ENCODE assay signal across 11 cellular contexts in the genomic region with DNA sequence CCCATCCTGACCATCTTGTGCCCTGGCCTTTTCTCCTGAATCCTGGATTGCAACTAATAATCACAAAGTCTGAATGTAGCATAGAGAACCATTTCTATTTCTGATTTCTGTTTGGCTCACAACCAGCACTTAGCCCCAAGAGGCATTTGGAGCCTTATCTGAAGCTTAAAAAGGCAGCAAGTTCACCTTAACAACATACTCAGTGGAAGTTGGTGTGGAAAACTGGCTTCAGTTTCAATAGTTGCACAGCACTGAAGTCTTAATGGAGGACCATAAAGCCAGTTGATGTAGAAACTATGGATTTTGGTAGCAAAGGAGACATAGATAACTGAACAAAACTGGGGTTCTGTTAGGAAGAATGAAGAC.
A peak's percentile ranks its signal among the peaks of the same experiment; 100 is the strongest.
DNase-seq lines count a peak whose midpoint lies in the region; ATAC-seq and TF ChIP-seq lines count a peak whose summit lies in the region.
"Had no signal": no experiment of that assay in that cellular context is flagged by ENCODE, and none has a peak within 500 bp of the region (broad histone marks: within the 10 kb centered on the region; RNA-seq: fewer than 3 reads in every experiment).

No MANE protein-coding gene starts in this region.

- TSS peak; percentile 92 for BruUV-seq in PC-9 (replicated peaks; lab: Mats Ljungman, UMichigan)

- H2AFZ ChIP-seq in PC-9, result no peak overlapping the region

- no peaks in the 10 kb centered on the region for H3K9me2 ChIP-seq in PC-9 (ENCODE audit: insufficient read depth)

- TF ChIP-seq CTCF in PC-9 (conservative IDR thresholded peaks at IDR 0.05), result no peak
- no peak for TF ChIP-seq CTCF in retinal pigment epithelial cell (conservative IDR thresholded peaks at IDR 0.05; ENCODE audit: low read depth, low read length)

- H3K36me3 ChIP-seq in PC-9 (ENCODE audit: low read depth), result no peaks in the 10 kb centered on the region
- H3K36me3 ChIP-seq: BLaER1 treated with 17β-estradiol and CSF1 and Interleukin-3, amounts not matched to agents 10 nM and 100 nM had no signal

- no peaks in the 10 kb centered on the region for H3F3A ChIP-seq in PC-9 (ENCODE audit: insufficient read depth, low read depth)

- no peak for ATAC-seq in right cardiac atrium
- no peak for ATAC-seq in GM18867 (IDR thresholded peaks at IDR 0.05; ENCODE audit: unreplicated experiment)

- no peaks in the 10 kb centered on the region for H3K79me2 ChIP-seq in PC-9 (ENCODE audit: low read depth)

- H3K27me3 ChIP-seq in PC-9 (ENCODE audit: insufficient read depth, low read depth), result no peaks in the 10 kb centered on the region
- no peaks in the 10 kb centered on the region for H3K27me3 ChIP-seq in right cardiac atrium (ENCODE audit: control insufficient read depth, insufficient read depth)
- H3K27me3 ChIP-seq: BLaER1 treated with 17β-estradiol and CSF1 and Interleukin-3, amounts not matched to agents 10 nM and 100 nM had no signal

- H3K4me2 ChIP-seq in PC-9, result no peak overlapping the region
- H3K4me2 ChIP-seq: BLaER1 treated with 17β-estradiol and CSF1 and Interleukin-3, amounts not matched to agents 10 nM and 100 nM had no signal

- CTCF ChIA-PET in PC-9 (lab: Charles Lee), result no interaction called here

- no peaks in the 10 kb centered on the region for H3K4me1 ChIP-seq in PC-9 (replicated peaks; ENCODE audit: insufficient read depth)
- H3K4me1 ChIP-seq in right cardiac atrium (ENCODE audit: control insufficient read depth, insufficient read depth, low read length), result no peaks in the 10 kb centered on the region
- H3K4me1 ChIP-seq: BLaER1 treated with 17β-estradiol and CSF1 and Interleukin-3, amounts not matched to agents 10 nM and 100 nM had no signal

- H3K4me3 ChIP-seq in PC-9, result no peak overlapping the region
- no peak overlapping the region for H3K4me3 ChIP-seq in retinal pigment epithelial cell (ENCODE audit: low read length)
- H3K4me3 ChIP-seq in right cardiac atrium (ENCODE audit: low read length), result no peak overlapping the region
- H3K4me3 ChIP-seq: BLaER1 treated with 17β-estradiol and CSF1 and Interleukin-3, amounts not matched to agents 10 nM and 100 nM had no signal

- no peak overlapping the region for H3K27ac ChIP-seq in PC-9
- peak overlapping the region; percentile 49 for H3K27ac ChIP-seq in epithelial cell of prostate
- no peak overlapping the region for H3K27ac ChIP-seq in right cardiac atrium (ENCODE audit: low read length)
- H3K27ac ChIP-seq: BLaER1 treated with 17β-estradiol and CSF1 and Interleukin-3, amounts not matched to agents 10 nM and 100 nM had no signal

- H3K9me3 ChIP-seq in PC-9 (ENCODE audit: insufficient read depth, low read depth), result no peaks in the 10 kb centered on the region
- no peaks in the 10 kb centered on the region for H3K9me3 ChIP-seq in right cardiac atrium (ENCODE audit: control insufficient read depth, low read length)

- DNase-seq in H4 (ENCODE audit: low spot score), result peak; percentile 13
- DNase-seq in PC-9, result no peak
- DNase-seq in epithelial cell of prostate (ENCODE audit: low read depth, low spot score), result no peak
- DNase-seq in retinal pigment epithelial cell (ENCODE audit: low read depth), result peak; percentile 46
- no peak for DNase-seq in right cardiac atrium
- no peak for DNase-seq in stimulated activated CD4-positive, alpha-beta T cell treated with anti-CD3 and anti-CD28 coated beads, Interleukin-2, amount 100 ng/mL, for 24 hours
- DNase-seq: H9, NCI-H2107, SHP77 treated with DMSO at 0.1 percent for 48 hours had no signal

- no peaks in the 10 kb centered on the region for H4K20me1 ChIP-seq in PC-9 (ENCODE audit: insufficient read depth)
- H4K20me1 ChIP-seq: BLaER1 treated with 17β-estradiol and CSF1 and Interleukin-3, amounts not matched to agents 10 nM and 100 nM had no signal

- POLR2A ChIA-PET in PC-9 (lab: Charles Lee; ENCODE audit: unreplicated experiment), result interaction anchor here (0.6 to 0.8 kb wide), 4 partner anchors 17 to 408 kb away, joined by 5 to 26 read pairs (median 8); no protein-coding TSS in a partner anchor

- intact Hi-C loops in PC-9 (cut with micrococcal nuclease; ENCODE audit: unreplicated experiment) (no loop called here), right cardiac atrium (cut with DNase I) (no loop called here)

Comparison
In these comparisons a context has a peak if more than half of its experiments do, and no peak if none do; other contexts are left out.
1. DNase-seq: peak in H4 (single experiment) and retinal pigment epithelial cell (single experiment); none in PC-9 (0 of 2), epithelial cell of prostate (single experiment), right cardiac atrium (0 of 3) and stimulated activated CD4-positive, alpha-beta T cell treated with anti-CD3 and anti-CD28 coated beads, Interleukin-2, amount 100 ng/mL, for 24 hours (0 of 2).